In the genomic region with DNA sequence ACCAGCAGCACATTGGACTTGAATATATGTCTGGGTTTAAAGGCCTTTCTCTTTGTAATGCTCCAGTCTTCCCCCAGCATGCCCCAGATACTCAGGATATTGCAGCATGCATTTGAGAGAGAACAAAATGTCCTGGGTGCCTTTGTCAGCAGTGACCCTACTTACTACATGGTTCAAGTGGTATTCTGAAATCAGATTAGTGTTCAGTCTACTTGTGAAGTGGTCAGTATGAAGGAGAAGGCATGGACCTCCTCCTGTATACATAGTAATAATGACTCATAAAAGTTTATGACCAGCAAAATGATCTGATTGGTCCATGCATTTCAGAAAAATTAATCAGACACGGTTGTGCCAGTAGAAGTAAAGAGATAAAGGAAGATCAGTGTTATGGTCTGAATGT, we compare ENCODE assay signal across 1 cellular context.
TF ChIP-seq lines count a peak whose summit lies in the region.

No MANE protein-coding gene starts in this region.

TF ChIP-seq in GM23338, 12 proteins besides CTCF, POLR2A, EP300 and RAD21 (continued from another document):
- TF ChIP-seq, protein P1, sequence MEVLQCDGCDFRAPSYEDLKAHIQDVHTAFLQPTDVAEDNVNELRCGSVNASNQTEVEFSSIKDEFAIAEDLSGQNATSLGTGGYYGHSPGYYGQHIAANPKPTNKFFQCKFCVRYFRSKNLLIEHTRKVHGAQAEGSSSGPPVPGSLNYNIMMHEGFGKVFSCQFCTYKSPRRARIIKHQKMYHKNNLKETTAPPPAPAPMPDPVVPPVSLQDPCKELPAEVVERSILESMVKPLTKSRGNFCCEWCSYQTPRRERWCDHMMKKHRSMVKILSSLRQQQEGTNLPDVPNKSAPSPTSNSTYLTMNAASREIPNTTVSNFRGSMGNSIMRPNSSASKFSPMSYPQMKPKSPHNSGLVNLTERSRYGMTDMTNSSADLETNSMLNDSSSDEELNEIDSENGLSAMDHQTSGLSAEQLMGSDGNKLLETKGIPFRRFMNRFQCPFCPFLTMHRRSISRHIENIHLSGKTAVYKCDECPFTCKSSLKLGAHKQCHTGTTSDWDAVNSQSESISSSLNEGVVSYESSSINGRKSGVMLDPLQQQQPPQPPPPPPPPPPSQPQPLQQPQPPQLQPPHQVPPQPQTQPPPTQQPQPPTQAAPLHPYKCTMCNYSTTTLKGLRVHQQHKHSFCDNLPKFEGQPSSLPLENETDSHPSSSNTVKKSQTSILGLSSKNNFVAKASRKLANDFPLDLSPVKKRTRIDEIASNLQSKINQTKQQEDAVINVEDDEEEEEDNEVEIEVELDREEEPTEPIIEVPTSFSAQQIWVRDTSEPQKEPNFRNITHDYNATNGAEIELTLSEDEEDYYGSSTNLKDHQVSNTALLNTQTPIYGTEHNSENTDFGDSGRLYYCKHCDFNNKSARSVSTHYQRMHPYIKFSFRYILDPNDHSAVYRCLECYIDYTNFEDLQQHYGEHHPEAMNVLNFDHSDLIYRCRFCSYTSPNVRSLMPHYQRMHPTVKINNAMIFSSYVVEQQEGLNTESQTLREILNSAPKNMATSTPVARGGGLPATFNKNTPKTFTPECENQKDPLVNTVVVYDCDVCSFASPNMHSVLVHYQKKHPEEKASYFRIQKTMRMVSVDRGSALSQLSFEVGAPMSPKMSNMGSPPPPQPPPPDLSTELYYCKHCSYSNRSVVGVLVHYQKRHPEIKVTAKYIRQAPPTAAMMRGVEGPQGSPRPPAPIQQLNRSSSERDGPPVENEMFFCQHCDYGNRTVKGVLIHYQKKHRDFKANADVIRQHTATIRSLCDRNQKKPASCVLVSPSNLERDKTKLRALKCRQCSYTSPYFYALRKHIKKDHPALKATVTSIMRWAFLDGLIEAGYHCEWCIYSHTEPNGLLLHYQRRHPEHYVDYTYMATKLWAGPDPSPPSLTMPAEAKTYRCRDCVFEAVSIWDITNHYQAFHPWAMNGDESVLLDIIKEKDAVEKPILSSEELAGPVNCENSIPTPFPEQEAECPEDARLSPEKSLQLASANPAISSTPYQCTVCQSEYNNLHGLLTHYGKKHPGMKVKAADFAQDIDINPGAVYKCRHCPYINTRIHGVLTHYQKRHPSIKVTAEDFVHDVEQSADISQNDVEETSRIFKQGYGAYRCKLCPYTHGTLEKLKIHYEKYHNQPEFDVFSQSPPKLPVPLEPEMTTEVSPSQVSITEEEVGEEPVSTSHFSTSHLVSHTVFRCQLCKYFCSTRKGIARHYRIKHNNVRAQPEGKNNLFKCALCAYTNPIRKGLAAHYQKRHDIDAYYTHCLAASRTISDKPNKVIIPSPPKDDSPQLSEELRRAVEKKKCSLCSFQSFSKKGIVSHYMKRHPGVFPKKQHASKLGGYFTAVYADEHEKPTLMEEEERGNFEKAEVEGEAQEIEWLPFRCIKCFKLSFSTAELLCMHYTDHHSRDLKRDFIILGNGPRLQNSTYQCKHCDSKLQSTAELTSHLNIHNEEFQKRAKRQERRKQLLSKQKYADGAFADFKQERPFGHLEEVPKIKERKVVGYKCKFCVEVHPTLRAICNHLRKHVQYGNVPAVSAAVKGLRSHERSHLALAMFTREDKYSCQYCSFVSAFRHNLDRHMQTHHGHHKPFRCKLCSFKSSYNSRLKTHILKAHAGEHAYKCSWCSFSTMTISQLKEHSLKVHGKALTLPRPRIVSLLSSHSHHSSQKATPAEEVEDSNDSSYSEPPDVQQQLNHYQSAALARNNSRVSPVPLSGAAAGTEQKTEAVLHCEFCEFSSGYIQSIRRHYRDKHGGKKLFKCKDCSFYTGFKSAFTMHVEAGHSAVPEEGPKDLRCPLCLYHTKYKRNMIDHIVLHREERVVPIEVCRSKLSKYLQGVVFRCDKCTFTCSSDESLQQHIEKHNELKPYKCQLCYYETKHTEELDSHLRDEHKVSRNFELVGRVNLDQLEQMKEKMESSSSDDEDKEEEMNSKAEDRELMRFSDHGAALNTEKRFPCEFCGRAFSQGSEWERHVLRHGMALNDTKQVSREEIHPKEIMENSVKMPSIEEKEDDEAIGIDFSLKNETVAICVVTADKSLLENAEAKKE (CRISPR knock-in tag; IDR thresholded peaks at IDR 0.05): no peak
- TF ChIP-seq ZNF331 (CRISPR knock-in tag; IDR thresholded peaks at IDR 0.05; ENCODE audit: low read depth) (no peak), STAT1 (IDR thresholded peaks at IDR 0.05; ENCODE audit: unreplicated experiment) (no peak), POLR2AphosphoS5 (IDR thresholded peaks at IDR 0.05; ENCODE audit: low read depth) (no peak), ZNF114 (CRISPR knock-in tag; IDR thresholded peaks at IDR 0.05) (no peak)
TF ChIP-seq in GM23338: peak in this region for 0.
